16 cellular contexts compared by ENCODE assay signal in genomic region chr3:145522893-145523651, GRCh38.
"Had no signal": no experiment of that assay in that cellular context is flagged by ENCODE, and none has a peak within 500 bp of the region (broad histone marks: within the 10 kb centered on the region; RNA-seq: fewer than 3 reads in every experiment).

No MANE protein-coding gene starts in this region.

- H3K9me3 Mint-ChIP-seq: nephron had no signal

- H3K36me3 Mint-ChIP-seq: activated CD8-positive, alpha-beta memory T cell treated with anti-CD3 and anti-CD28 coated beads, Interleukin-2, amount 10 ng/mL, durations not matched to agents 7 days and 5 days; activated naive CD4-positive, alpha-beta T cell treated with anti-CD3 and anti-CD28 coated beads, Interleukin-2, amount 50 U/mL, for 72 hours had no signal

- ATAC-seq: activated CD4-positive, alpha-beta T cell treated with anti-CD3 and anti-CD28 coated beads for 36 hours; activated CD8-positive, alpha-beta memory T cell treated with anti-CD3 and anti-CD28 coated beads, Interleukin-2, amount 10 ng/mL, durations not matched to agents 7 days and 5 days; activated CD8-positive, alpha-beta T cell treated with anti-CD3 and anti-CD28 coated beads, Interleukin-2, amount 10 ng/mL, durations not matched to agents 7 days and 5 days; activated naive CD4-positive, alpha-beta T cell treated with anti-CD3 and anti-CD28 coated beads, Interleukin-2, amount 50 U/mL, for 72 hours; foreskin keratinocyte had no signal

- H3K4me3 Mint-ChIP-seq: activated B cell treated with CpG ODN at 0.5 μM for 24 hours; activated CD4-positive, alpha-beta T cell treated with anti-CD3 and anti-CD28 coated beads for 36 hours; activated CD8-positive, alpha-beta memory T cell treated with anti-CD3 and anti-CD28 coated beads, Interleukin-2, amount 10 ng/mL, durations not matched to agents 7 days and 5 days; activated CD8-positive, alpha-beta T cell treated with anti-CD3 and anti-CD28 coated beads, Interleukin-2, amount 10 ng/mL, durations not matched to agents 7 days and 5 days; nephron; T-helper 2 cell treated with Interferon-gamma antibody and Interleukin-4, amounts not matched to agents 5 μg/mL and 100 μg/mL, for 36 hours had no signal

- H3K27ac Mint-ChIP-seq: activated B cell treated with CpG ODN at 0.5 μM for 24 hours; activated CD4-positive, alpha-beta T cell treated with anti-CD3 and anti-CD28 coated beads for 36 hours; activated CD8-positive, alpha-beta memory T cell treated with anti-CD3 and anti-CD28 coated beads, Interleukin-2, amount 10 ng/mL, durations not matched to agents 7 days and 5 days; activated CD8-positive, alpha-beta T cell treated with anti-CD3 and anti-CD28 coated beads, Interleukin-2, amount 10 ng/mL, durations not matched to agents 7 days and 5 days; activated naive CD4-positive, alpha-beta T cell treated with anti-CD3 and anti-CD28 coated beads, Interleukin-2, amount 50 U/mL, for 72 hours; activated T-helper 2 cell treated with anti-CD3 and anti-CD28 coated beads, Interferon-gamma antibody, Interleukin-2, Interleukin-4, amounts not matched to agents 10 μg/mL and 5 μg/mL and 100 μg/mL, durations not matched to agents 14 hours and 24 hours and 36 hours; T-helper 2 cell treated with Interferon-gamma antibody and Interleukin-4, amounts not matched to agents 5 μg/mL and 100 μg/mL, for 36 hours had no signal

- H3K27me3 Mint-ChIP-seq: activated B cell treated with CpG ODN at 0.5 μM for 24 hours; activated CD4-positive, alpha-beta T cell treated with anti-CD3 and anti-CD28 coated beads for 36 hours; activated CD8-positive, alpha-beta memory T cell treated with anti-CD3 and anti-CD28 coated beads, Interleukin-2, amount 10 ng/mL, durations not matched to agents 7 days and 5 days had no signal

- H3K4me1 Mint-ChIP-seq: activated B cell treated with CpG ODN at 0.5 μM for 24 hours; activated CD4-positive, alpha-beta T cell treated with anti-CD3 and anti-CD28 coated beads for 36 hours; activated CD8-positive, alpha-beta memory T cell treated with anti-CD3 and anti-CD28 coated beads, Interleukin-2, amount 10 ng/mL, durations not matched to agents 7 days and 5 days; nephron had no signal

- DNase-seq: activated B cell treated with CpG ODN at 0.5 μM for 24 hours; activated CD4-positive, alpha-beta T cell treated with anti-CD3 and anti-CD28 coated beads for 36 hours; activated CD8-positive, alpha-beta memory T cell treated with anti-CD3 and anti-CD28 coated beads, Interleukin-2, amount 10 ng/mL, durations not matched to agents 7 days and 5 days; activated CD8-positive, alpha-beta T cell treated with anti-CD3 and anti-CD28 coated beads, Interleukin-2, amount 10 ng/mL, durations not matched to agents 7 days and 5 days; activated T-cell treated with anti-CD3 and anti-CD28 coated beads, Interleukin-2, amount 50 U/mL, for 48 hours; dermis blood vessel endothelial cell; effector CD4-positive, alpha-beta T cell; foreskin keratinocyte; mammary epithelial cell; right lobe of liver; stimulated activated CD4-positive, alpha-beta T cell treated with anti-CD3 and anti-CD28 coated beads, Interleukin-2, amount 100 ng/mL, for 48 hours; T-helper 1 cell had no signal
